ENCODE assay signal across 11 cellular contexts in genomic region chr19:55099557-55100506, GRCh38. TPM values are rescaled to one million over a fixed set of nuclear protein-coding genes. Genes with fewer than 3 reads are reported as not detected.
DNase-seq lines count a peak whose midpoint lies in the region; ATAC-seq, FAIRE-seq and TF ChIP-seq lines count a peak whose summit lies in the region.
"Had no signal": no experiment of that assay in that cellular context is flagged by ENCODE, and none has a peak within 500 bp of the region (broad histone marks: within the 10 kb centered on the region; RNA-seq: fewer than 3 reads in every experiment).

No MANE protein-coding gene starts in this region.

- TF ChIP-seq CTCF in A549 (IDR thresholded peaks at IDR 0.05): no peak
- peak; percentile 56 for TF ChIP-seq CTCF in OCI-LY7 (conservative IDR thresholded peaks at IDR 0.05; ENCODE audit: low read length)
- TF ChIP-seq CTCF in foreskin keratinocyte (conservative IDR thresholded peaks at IDR 0.05): peak; percentile 42

- H3K9me2 ChIP-seq in OCI-LY7 (ENCODE audit: insufficient read depth, low read length): no peaks in the 10 kb centered on the region

- CTCF ChIA-PET in A549 (lab: Yijun Ruan, JAX) (interaction anchor here (0.8 to 10.2 kb wide), 6 partner anchors 10 to 318 kb away, joined by 3 to 110 read pairs (median 3); no protein-coding TSS in a partner anchor), OCI-LY7 (lab: Charles Lee; ENCODE audit: unreplicated experiment) (no interaction called here)

- H3K4me2 ChIP-seq in A549: no peak overlapping the region
- H3K4me2 ChIP-seq in OCI-LY7 (ENCODE audit: low read length): no peak overlapping the region

- no peak for TF ChIP-seq EP300 in A549 (IDR thresholded peaks at IDR 0.05)

- H3K27ac ChIP-seq in A549 (no peak overlapping the region), OCI-LY7 (ENCODE audit: low read depth, low read length, poor library complexity, severe bottlenecking) (no peak overlapping the region), foreskin keratinocyte (no peak overlapping the region)

- H3K4me1 ChIP-seq in A549 (no peaks in the 10 kb centered on the region), OCI-LY7 (ENCODE audit: insufficient read depth, low read length, poor library complexity, severe bottlenecking) (no peaks in the 10 kb centered on the region), foreskin keratinocyte (no peaks in the 10 kb centered on the region)

- H3K9me3 ChIP-seq in A549: peaks cover 10% of the 10 kb centered on the region
- no peaks in the 10 kb centered on the region for H3K9me3 ChIP-seq in OCI-LY7 (ENCODE audit: low read length)

- H3K27me3 ChIP-seq in foreskin keratinocyte: no peaks in the 10 kb centered on the region

- ATAC-seq in A549 (peak in 1 of 2 experiments; percentile 49; a peak in 3 of 6 replicates), foreskin keratinocyte (no peak)

- DNase-seq in A549 (ENCODE audit: low read depth in 1 of 2, low spot score in 1 of 2) (no peak), OCI-LY7 (ENCODE audit: low spot score) (no peak), foreskin keratinocyte (no peak), SHP77 treated with DMSO at 0.1 percent for 48 hours (lab: John Stamatoyannopoulos, UW) (no peak), midbrain (lab: John Stamatoyannopoulos, UW) (no peak), KG1 (lab: John Stamatoyannopoulos, UW) (no peak)
- DNase-seq: activated B cell treated with CpG ODN at 0.5 μM for 24 hours; activated naive CD4-positive, alpha-beta T cell treated with anti-CD3 and anti-CD28 coated beads, Interleukin-2, amount 50 U/mL, for 16 hours; NCI-H1417 had no signal

- peak; percentile 27 to 55; a peak in 3 of 5 replicates for TF ChIP-seq RAD21 in A549 (conservative IDR thresholded peaks at IDR 0.05 in 1 of 2, IDR thresholded peaks at IDR 0.05 in 1 of 2)

- peaks cover 74% of the 10 kb centered on the region for H3K36me3 ChIP-seq in OCI-LY7 (ENCODE audit: insufficient read depth, low read length)

- POLR2A ChIA-PET in A549 (lab: Yijun Ruan, JAX): no interaction called here
- POLR2A ChIA-PET in OCI-LY7 (lab: Charles Lee): no interaction called here

- H3K79me2 ChIP-seq in OCI-LY7 (ENCODE audit: insufficient read depth, low read depth, low read length): peaks cover 3% of the 10 kb centered on the region; the same call in 1 of the 2 replicates

- BruUV-seq in OCI-LY7 (replicated peaks; lab: Mats Ljungman, UMichigan): no TSS peak

- H4K20me1 ChIP-seq in OCI-LY7 (ENCODE audit: insufficient read depth, low read length): no peaks in the 10 kb centered on the region

- no peak for FAIRE-seq in A549 (lab: Jason Lieb, UNC)
- FAIRE-seq: endometrium had no signal

- intact Hi-C loops in OCI-LY7 (cut with micrococcal nuclease; ENCODE audit: unreplicated experiment): no loop called here

- TF ChIP-seq POLR2A in A549 (IDR thresholded peaks at IDR 0.05; ENCODE audit: low read length): no peak

- H3K4me3 ChIP-seq in A549: no peak overlapping the region
- H3K4me3 ChIP-seq in OCI-LY7 (ENCODE audit: low read depth, low read length, poor library complexity, severe bottlenecking): no peak overlapping the region

- 85% methylated on average over 27 of the region's 27 CpGs for WGBS in A549 (ENCODE audit: missing lambda C conversion rate)

- no peak overlapping the region for H2AFZ ChIP-seq in OCI-LY7 (ENCODE audit: low read length)

TF ChIP-seq in A549, 52 proteins besides CTCF, POLR2A, EP300 and RAD21:
- no peak for TF ChIP-seq TP53 (CRISPR knock-in tag; IDR thresholded peaks at IDR 0.05)
- TF ChIP-seq FOSB (CRISPR knock-in tag; IDR thresholded peaks at IDR 0.05): no peak
- TF ChIP-seq CBX2 (IDR thresholded peaks at IDR 0.05; ENCODE audit: borderline replicate concordance, low read depth): no peak
- TF ChIP-seq SREBF2 (IDR thresholded peaks at IDR 0.05): no peak
- no peak for TF ChIP-seq MYC (IDR thresholded peaks at IDR 0.05; ENCODE audit: borderline replicate concordance, low read length)
- TF ChIP-seq EHF (CRISPR knock-in tag; IDR thresholded peaks at IDR 0.05): no peak
- TF ChIP-seq FOSL2 (IDR thresholded peaks at IDR 0.05): no peak
- TF ChIP-seq FOSL2 (CRISPR knock-in tag; IDR thresholded peaks at IDR 0.05): no peak

RNA-seq across cellular contexts. Expression of gene PPP1R12C, which starts 17.6 kb away (rescaled TPM):
- polyA plus RNA-seq in A549 (2011; rRNA removed): 18.0 and 22.0 TPM in 2 replicates
- polyA plus RNA-seq in A549 (2012; cell fraction: cytosol; rRNA removed): 64.3 and 73.9 TPM in 2 replicates
- polyA plus RNA-seq in A549 (2012; cell fraction: nucleus; rRNA removed): 423 and 463 TPM in 2 replicates
- polyA plus RNA-seq in A549 (2017; fragmentation: RNase III; extraction: RNeasy Plus Mini Kit Qiagen cat#74134 plus additional on column Dnase treatment): 62.1 to 70.3 TPM (median 70.2 TPM) in 3 replicates
- polyA minus RNA-seq in A549 (2011; rRNA and poly(A)+ RNA removed): 19.0 and 20.4 TPM in 2 replicates
- total RNA-seq in OCI-LY7 (2014; rRNA removed; shearing (Covaris generic)): 194 and 211 TPM in 2 replicates
- total RNA-seq in OCI-LY7 (2022): 177 and 186 TPM in 2 replicates
- 59.8 and 60.9 TPM in 2 replicates for total RNA-seq in foreskin keratinocyte
- polyA plus RNA-seq in foreskin keratinocyte: 64.8 and 65.2 TPM in 2 replicates

RNA-seq across cellular contexts. Expression of gene EPS8L1, which starts 24.2 kb away (rescaled TPM):
- 3.8 and 5.3 TPM in 2 replicates for polyA plus RNA-seq in A549 (2011; rRNA removed)
- polyA plus RNA-seq in A549 (2012; cell fraction: cytosol; rRNA removed): 4.5 and 6.0 TPM in 2 replicates
- polyA plus RNA-seq in A549 (2012; cell fraction: nucleus; rRNA removed): 12.4 and 13.7 TPM in 2 replicates
- 3.5 to 3.8 TPM (median 3.7 TPM) in 3 replicates for polyA plus RNA-seq in A549 (2017; fragmentation: RNase III; extraction: RNeasy Plus Mini Kit Qiagen cat#74134 plus additional on column Dnase treatment)
- polyA minus RNA-seq in A549 (2011; rRNA and poly(A)+ RNA removed): 2.4 and 3.8 TPM in 2 replicates
- total RNA-seq in OCI-LY7 (2014; rRNA removed; shearing (Covaris generic)): 3.5 and 11.1 TPM in 2 replicates
- total RNA-seq in OCI-LY7 (2022): 10.6 and 12.5 TPM in 2 replicates
- 16.6 and 30.2 TPM in 2 replicates for total RNA-seq in foreskin keratinocyte
- 18.7 and 29.0 TPM in 2 replicates for polyA plus RNA-seq in foreskin keratinocyte

RNA-seq across cellular contexts. Expression of gene RDH13, which starts 36.9 kb away (rescaled TPM):
- polyA plus RNA-seq in A549 (2011; rRNA removed): 10.6 and 10.7 TPM in 2 replicates
- 14.8 and 17.3 TPM in 2 replicates for polyA plus RNA-seq in A549 (2012; cell fraction: cytosol; rRNA removed)
- 30.0 and 32.8 TPM in 2 replicates for polyA plus RNA-seq in A549 (2012; cell fraction: nucleus; rRNA removed)
- polyA plus RNA-seq in A549 (2017; fragmentation: RNase III; extraction: RNeasy Plus Mini Kit Qiagen cat#74134 plus additional on column Dnase treatment): 11.3 to 13.0 TPM (median 12.8 TPM) in 3 replicates
- polyA minus RNA-seq in A549 (2011; rRNA and poly(A)+ RNA removed): 22.1 and 29.9 TPM in 2 replicates
- total RNA-seq in OCI-LY7 (2014; rRNA removed; shearing (Covaris generic)): 23.1 and 29.5 TPM in 2 replicates
- total RNA-seq in OCI-LY7 (2022): 17.8 and 19.5 TPM in 2 replicates
- 12.4 and 17.2 TPM in 2 replicates for total RNA-seq in foreskin keratinocyte
- polyA plus RNA-seq in foreskin keratinocyte: 9.6 and 13.7 TPM in 2 replicates

RNA-seq across cellular contexts. Expression of gene TNNT1, which starts 49.2 kb away (rescaled TPM):
- polyA plus RNA-seq in A549 (2011; rRNA removed) (73.0 and 140 TPM in 2 replicates), A549 (2017; fragmentation: RNase III; extraction: RNeasy Plus Mini Kit Qiagen cat#74134 plus additional on column Dnase treatment) (118 to 155 TPM (median 155 TPM) in 3 replicates), foreskin keratinocyte (157 and 208 TPM in 2 replicates)
- polyA plus RNA-seq in A549 (2012; cell fraction: cytosol; rRNA removed): 109 and 136 TPM in 2 replicates
- polyA plus RNA-seq in A549 (2012; cell fraction: nucleus; rRNA removed): 47.2 and 53.6 TPM in 2 replicates
- polyA minus RNA-seq in A549 (2011; rRNA and poly(A)+ RNA removed): 18.7 and 22.6 TPM in 2 replicates
- 17.6 and 21.9 TPM in 2 replicates for total RNA-seq in OCI-LY7 (2014; rRNA removed; shearing (Covaris generic))
- total RNA-seq in OCI-LY7 (2022) (11.2 and 11.6 TPM in 2 replicates), foreskin keratinocyte (134 and 199 TPM in 2 replicates)
- total RNA-seq: activated B cell treated with CpG ODN at 0.5 μM for 24 hours had no signal

RNA-seq across cellular contexts. Expression of gene TNNI3, which starts 57.7 kb away (rescaled TPM):
- 4.0 and 7.8 TPM in 2 replicates for polyA plus RNA-seq in A549 (2011; rRNA removed)
- 9.2 and 10.6 TPM in 2 replicates for polyA plus RNA-seq in A549 (2012; cell fraction: cytosol; rRNA removed)
- 6.0 and 6.9 TPM in 2 replicates for polyA plus RNA-seq in A549 (2012; cell fraction: nucleus; rRNA removed)
- 6.2 to 7.2 TPM (median 6.5 TPM) in 3 replicates for polyA plus RNA-seq in A549 (2017; fragmentation: RNase III; extraction: RNeasy Plus Mini Kit Qiagen cat#74134 plus additional on column Dnase treatment)
- 0.63 and 1.4 TPM in 2 replicates for polyA minus RNA-seq in A549 (2011; rRNA and poly(A)+ RNA removed)
- 2.6 TPM in 1 of 2 replicates, not detected in the other for total RNA-seq in OCI-LY7 (2014; rRNA removed; shearing (Covaris generic))
- not detected in 2 replicates for total RNA-seq in OCI-LY7 (2022)
- 5.3 and 5.4 TPM in 2 replicates for total RNA-seq in foreskin keratinocyte
- polyA plus RNA-seq in foreskin keratinocyte: 8.9 and 9.1 TPM in 2 replicates
- total RNA-seq: activated B cell treated with CpG ODN at 0.5 μM for 24 hours, liver had no signal
- polyA plus RNA-seq: liver had no signal
